Comparison of ENCODE assay signal across 11 cellular contexts in the genomic region with DNA sequence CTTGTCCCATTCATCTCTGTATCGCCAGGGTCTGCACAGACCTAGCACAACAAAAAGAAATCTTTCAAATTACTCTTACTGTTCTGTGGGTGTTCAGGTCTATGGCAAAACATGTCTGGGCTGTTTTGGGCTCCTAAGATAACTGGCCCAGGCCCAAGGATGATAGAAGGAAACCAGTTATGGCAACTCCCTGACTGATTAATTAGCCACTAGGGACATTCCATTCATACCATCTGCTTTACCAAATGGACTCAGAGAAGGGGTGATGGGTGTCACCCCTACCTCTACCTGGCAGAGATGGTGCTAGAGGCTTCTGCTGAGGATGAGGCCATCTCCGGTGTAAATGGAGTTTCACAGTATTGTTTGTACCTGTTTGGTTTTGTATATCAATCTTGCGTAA. TPM values are rescaled to one million over a fixed set of nuclear protein-coding genes. Genes with fewer than 3 reads are reported as not detected.
DNase-seq lines count a peak whose midpoint lies in the region; ATAC-seq, FAIRE-seq and TF ChIP-seq lines count a peak whose summit lies in the region.
"Had no signal": no experiment of that assay in that cellular context is flagged by ENCODE, and none has a peak within 500 bp of the region (broad histone marks: within the 10 kb centered on the region; RNA-seq: fewer than 3 reads in every experiment).

No MANE protein-coding gene starts in this region.

- H3K27ac ChIP-seq in right atrium auricular region (peak overlapping the region; percentile 78 to 80), lower lobe of right lung (peak overlapping the region; percentile 93), upper lobe of right lung (peak overlapping the region; percentile 93)

- no peak for FAIRE-seq in HTR-8/SVneo (lab: Jason Lieb, UNC)
- FAIRE-seq in D721Med (lab: Jason Lieb, UNC), result no peak
- FAIRE-seq: colon had no signal

- peaks cover 33% of the 10 kb centered on the region for H3K4me1 Mint-ChIP-seq in activated naive CD8-positive, alpha-beta T cell treated with anti-CD3 and anti-CD28 coated beads for 36 hours

- intact Hi-C loops in Right ventricle myocardium inferior (cut with DNase I) (loop anchor here (10.0 kb wide), 1 partner anchor 252 kb away; the partner anchor contains the start of gene ALAD), lower lobe of right lung (cut with DNase I) (no loop called here), upper lobe of right lung (cut with DNase I) (no loop called here)

- H3K4me3 ChIP-seq in right atrium auricular region, result peak overlapping the region in 1 of 2 donors; percentile 15
- peak overlapping the region; percentile 97 for H3K4me3 ChIP-seq in lower lobe of right lung
- H3K4me3 ChIP-seq in upper lobe of right lung, result peak overlapping the region; percentile 98

- peaks cover 4% of the 10 kb centered on the region for H3K36me3 ChIP-seq in right atrium auricular region
- H3K36me3 ChIP-seq in lower lobe of right lung, result peaks cover 14% of the 10 kb centered on the region
- no peaks in the 10 kb centered on the region for H3K36me3 ChIP-seq in upper lobe of right lung

- ATAC-seq in Right ventricle myocardium inferior (no peak), lower lobe of right lung (no peak), upper lobe of right lung (no peak)

- H3K9me3 ChIP-seq in right atrium auricular region (no peaks in the 10 kb centered on the region), lower lobe of right lung (no peaks in the 10 kb centered on the region), upper lobe of right lung (no peaks in the 10 kb centered on the region)

- DNase-seq in right atrium auricular region (ENCODE audit: low spot score) (no peak), Right ventricle myocardium inferior (ENCODE audit: missing footprints) (no peak), lower lobe of right lung (no peak), upper lobe of right lung (no peak), HTR-8/SVneo (ENCODE audit: insufficient read length, low spot score) (no peak), D721Med (ENCODE audit: insufficient read length, low spot score) (no peak), HuH-7.5 (ENCODE audit: low spot score) (no peak)
- DNase-seq in activated naive CD8-positive, alpha-beta T cell treated with anti-CD3 and anti-CD28 coated beads for 36 hours, result no peak
- DNase-seq: MM.1S, T1000 had no signal

- H3K27me3 ChIP-seq in right atrium auricular region, result no peaks in the 10 kb centered on the region
- H3K27me3 ChIP-seq in lower lobe of right lung (ENCODE audit: low read depth), result no peaks in the 10 kb centered on the region
- no peaks in the 10 kb centered on the region for H3K27me3 ChIP-seq in upper lobe of right lung

- H3K4me3 Mint-ChIP-seq in activated naive CD8-positive, alpha-beta T cell treated with anti-CD3 and anti-CD28 coated beads for 36 hours, result peak overlapping the region; percentile 51

- H3K27ac Mint-ChIP-seq in activated naive CD8-positive, alpha-beta T cell treated with anti-CD3 and anti-CD28 coated beads for 36 hours, result peak overlapping the region; percentile 16

- no peaks in the 10 kb centered on the region for H3K9me3 Mint-ChIP-seq in activated naive CD8-positive, alpha-beta T cell treated with anti-CD3 and anti-CD28 coated beads for 36 hours

- H3K4me1 ChIP-seq in right atrium auricular region, result peaks cover 0 to 39% of the 10 kb centered on the region in 2 donors
- H3K4me1 ChIP-seq in lower lobe of right lung, result peaks cover 47% of the 10 kb centered on the region
- peaks cover 21% of the 10 kb centered on the region for H3K4me1 ChIP-seq in upper lobe of right lung

- peaks cover 3% of the 10 kb centered on the region for H3K27me3 Mint-ChIP-seq in activated naive CD8-positive, alpha-beta T cell treated with anti-CD3 and anti-CD28 coated beads for 36 hours

- peaks cover 7% of the 10 kb centered on the region for H3K36me3 Mint-ChIP-seq in activated naive CD8-positive, alpha-beta T cell treated with anti-CD3 and anti-CD28 coated beads for 36 hours

- TF ChIP-seq CTCF in right atrium auricular region (IDR thresholded peaks at IDR 0.05) (no peak), lower lobe of right lung (IDR thresholded peaks at IDR 0.05) (no peak), upper lobe of right lung (IDR thresholded peaks at IDR 0.05) (no peak), D721Med (IDR thresholded peaks at IDR 0.05; ENCODE audit: insufficient read depth, missing control alignments) (no peak)

RNA-seq across cellular contexts. Expression of gene SLC31A2, which starts 1.9 kb away (rescaled TPM):
- total RNA-seq in right atrium auricular region (10 to 100 TPM in 1 of 2 donors, 1 to 10 TPM in 1; 9.5 to 19.5 TPM), Right ventricle myocardium inferior (14.6 TPM), lower lobe of right lung (74.8 TPM), upper lobe of right lung (46.9 TPM)
- total RNA-seq in activated naive CD8-positive, alpha-beta T cell treated with anti-CD3 and anti-CD28 coated beads for 36 hours, result 1 to 10 TPM; 3.2 to 3.4 TPM
